ENCODE assay signal across 1 cellular context in the genomic region with DNA sequence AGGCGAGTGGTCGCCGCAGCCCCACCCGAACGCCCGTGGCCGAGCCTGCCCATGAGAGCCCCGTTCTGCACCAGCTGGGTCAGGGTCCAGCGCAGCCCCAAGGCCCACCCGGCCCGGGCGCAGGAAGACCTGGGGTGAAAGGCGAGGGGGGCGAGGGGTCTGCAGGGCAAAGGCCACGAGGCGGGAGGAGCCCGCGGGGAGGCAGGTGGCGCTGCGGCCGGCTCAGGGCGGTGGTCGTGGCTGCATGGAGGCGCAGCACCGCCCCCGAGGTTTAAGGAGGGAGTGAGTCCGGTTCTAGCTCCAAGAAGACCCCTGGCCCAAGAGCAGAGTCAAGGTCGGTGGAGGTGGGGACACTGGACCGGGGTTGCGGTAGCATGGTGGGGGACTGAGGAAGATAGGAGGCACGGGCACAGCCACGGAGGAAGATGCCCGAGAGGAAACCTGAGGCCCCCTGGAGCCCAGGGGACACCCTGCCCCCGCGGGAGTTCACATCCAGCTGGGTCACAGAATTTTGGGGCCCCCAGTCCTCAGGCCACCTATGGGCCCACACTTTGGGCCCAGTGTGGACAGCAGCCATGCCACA.
TF ChIP-seq lines count a peak whose summit lies in the region.

No MANE protein-coding gene starts in this region.

TF ChIP-seq in liver, 16 proteins besides CTCF, POLR2A, EP300 and RAD21 (continued from another document):
- TF ChIP-seq NR2F2 (IDR thresholded peaks at IDR 0.05) (no peak), YY1 (IDR thresholded peaks at IDR 0.05) (no peak), FOXA1 (IDR thresholded peaks at IDR 0.05) (no peak)
